ENCODE assay signal across 11 cellular contexts in the genomic region with DNA sequence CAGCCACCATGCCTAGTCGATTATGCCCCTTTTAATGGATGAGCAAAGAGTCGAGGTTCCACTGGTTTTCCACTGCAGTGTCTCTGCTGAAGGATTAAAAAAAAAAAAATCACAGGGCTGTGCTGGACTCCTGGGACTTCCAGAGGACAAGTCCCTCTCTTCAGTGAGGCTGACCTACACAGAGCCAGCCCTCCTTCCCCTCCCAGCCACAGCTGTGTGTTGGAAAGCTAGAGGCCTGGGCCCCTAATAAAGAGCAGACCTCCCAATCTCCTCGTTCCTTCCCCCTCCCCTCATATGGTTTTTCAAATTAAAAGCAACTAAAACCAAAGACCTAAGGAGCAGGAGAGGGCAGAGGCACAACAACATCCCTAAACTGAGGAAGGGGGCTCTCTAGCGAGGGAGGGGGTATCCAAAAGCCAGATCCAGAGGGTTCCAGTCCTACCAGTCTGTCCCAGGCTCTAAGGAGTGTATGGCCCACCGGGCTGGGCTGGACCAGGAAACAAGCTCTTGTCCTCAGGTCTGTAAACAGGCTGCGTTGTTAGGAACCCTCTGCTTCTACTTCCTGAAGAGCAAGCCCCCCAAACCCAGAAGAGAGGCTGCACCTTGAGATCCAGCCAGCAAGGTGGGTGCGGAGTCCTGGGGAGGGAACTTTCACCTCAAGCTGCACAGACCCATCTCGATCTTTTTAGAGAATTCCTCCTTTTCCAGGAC. TPM values are rescaled to one million over a fixed set of nuclear protein-coding genes. Genes with fewer than 3 reads are reported as not detected.
A peak's percentile ranks its signal among the peaks of the same experiment; 100 is the strongest.
DNase-seq lines count a peak whose midpoint lies in the region; ATAC-seq and TF ChIP-seq lines count a peak whose summit lies in the region.
"Had no signal": no experiment of that assay in that cellular context is flagged by ENCODE, and none has a peak within 500 bp of the region (broad histone marks: within the 10 kb centered on the region; RNA-seq: fewer than 3 reads in every experiment).

No MANE protein-coding gene starts in this region.

- intact Hi-C loops in activated B cell treated with CpG ODN at 0.5 μM for 24 hours (cut with micrococcal nuclease): no loop called here
- intact Hi-C loops in activated T-helper 1 cell treated with anti-CD3 and anti-CD28 coated beads, Interleukin-12 subunit alpha, Interleukin-12 subunit beta, Interleukin-2, Interleukin-4 antibody, amounts not matched to agents 30 ng/mL and 10 ng/mL and 1 ng/mL, durations not matched to agents 14 hours and 24 hours and 36 hours (cut with micrococcal nuclease): loop anchor here (5.0 kb wide), 1 partner anchor 432 kb away; the partner anchor contains the start of gene KIT

- H2BK5ac ChIP-seq in H9 (ENCODE audit: insufficient read length, low read length): no peak overlapping the region

- CTCF ChIA-PET in activated B cell treated with CpG ODN at 0.5 μM for 24 hours (lab: Charles Lee): interaction anchor here (1.4 kb wide), 1 partner anchor 9 kb away, joined by 6 read pairs; no protein-coding TSS in a partner anchor

- H3K56ac ChIP-seq in H9 (ENCODE audit: insufficient read length, low read depth, low read length): no peak overlapping the region

- no peak overlapping the region for H3K18ac ChIP-seq in H9 (ENCODE audit: insufficient read length, low read depth, low read length)

- H3K27me3 Mint-ChIP-seq in H9 (ENCODE audit: low read depth): peaks cover 100% of the 10 kb centered on the region
- peaks cover 70% of the 10 kb centered on the region for H3K27me3 Mint-ChIP-seq in activated B cell treated with CpG ODN at 0.5 μM for 24 hours
- peaks cover 70% of the 10 kb centered on the region for H3K27me3 Mint-ChIP-seq in activated T-helper 1 cell treated with anti-CD3 and anti-CD28 coated beads, Interleukin-12 subunit alpha, Interleukin-12 subunit beta, Interleukin-2, Interleukin-4 antibody, amounts not matched to agents 30 ng/mL and 10 ng/mL and 1 ng/mL, durations not matched to agents 14 hours and 24 hours and 36 hours (ENCODE audit: insufficient read depth)

- H3K36me3 ChIP-seq in iPS-20b (ENCODE audit: insufficient read depth, low read depth, low read length): no peaks in the 10 kb centered on the region

- no peak overlapping the region for H3K14ac ChIP-seq in H9 (ENCODE audit: insufficient read depth, low read length)

- H2BK15ac ChIP-seq in H9 (ENCODE audit: low read depth, low read length): no peak overlapping the region

- no peak overlapping the region for H3K23ac ChIP-seq in H9 (ENCODE audit: insufficient read length, low read depth, low read length)

- no peak overlapping the region for H3K27ac ChIP-seq in H9 (ENCODE audit: insufficient read length, low read depth, low read length)
- H3K27ac ChIP-seq in iPS-20b (ENCODE audit: low read length): no peak overlapping the region
- H3K27ac ChIP-seq in skin epidermis: peak overlapping the region in 14 of 21 experiments; percentile 24 to 77 (median 64)
- H3K27ac ChIP-seq: epithelial cell of prostate had no signal

- H2AK5ac ChIP-seq in H9 (ENCODE audit: insufficient read length, low read length): no peak overlapping the region

- H3K36me3 Mint-ChIP-seq in H9 (ENCODE audit: insufficient read depth in 1 of 3, low read depth in 3 of 3) (no peaks in the 10 kb centered on the region), activated B cell treated with CpG ODN at 0.5 μM for 24 hours (ENCODE audit: low read depth) (no peaks in the 10 kb centered on the region)
- peaks cover 2% of the 10 kb centered on the region for H3K36me3 Mint-ChIP-seq in activated T-helper 1 cell treated with anti-CD3 and anti-CD28 coated beads, Interleukin-12 subunit alpha, Interleukin-12 subunit beta, Interleukin-2, Interleukin-4 antibody, amounts not matched to agents 30 ng/mL and 10 ng/mL and 1 ng/mL, durations not matched to agents 14 hours and 24 hours and 36 hours (ENCODE audit: low read depth)

- WGBS in H9 (ENCODE audit: extremely low coverage, insufficient read length, low lambda C conversion rate): no CpG with 5 or more reads among the region's 8 CpGs

- POLR2A ChIA-PET in activated B cell treated with CpG ODN at 0.5 μM for 24 hours (lab: Charles Lee): no interaction called here

- H3K4ac ChIP-seq in H9 (ENCODE audit: low read depth, low read length): no peak overlapping the region

- H2BK12ac ChIP-seq in H9 (ENCODE audit: insufficient read length, low read depth, low read length): no peak overlapping the region

- H3K4me3 ChIP-seq in iPS-20b (ENCODE audit: low read length): peak overlapping the region; percentile 79
- H3K4me3 ChIP-seq in skin epidermis: peak overlapping the region in 1 of 7 experiments; percentile 40

- H3K9me3 ChIP-seq in H9 (ENCODE audit: control insufficient read depth, low read depth, low read length) (no peaks in the 10 kb centered on the region), iPS-20b (ENCODE audit: insufficient read depth, low read depth, low read length) (no peaks in the 10 kb centered on the region)

- no peaks in the 10 kb centered on the region for H3K79me1 ChIP-seq in H9 (ENCODE audit: insufficient read depth, low read depth, low read length, poor library complexity, severe bottlenecking)

- H3K4me2 ChIP-seq in H9 (ENCODE audit: insufficient read depth, insufficient read length, low read length): peak overlapping the region; percentile 89

- no peak for ATAC-seq in activated B cell treated with CpG ODN at 0.5 μM for 24 hours (ENCODE audit: low read depth)
- ATAC-seq in GM21367 (IDR thresholded peaks at IDR 0.05; ENCODE audit: unreplicated experiment): no peak

- no peaks in the 10 kb centered on the region for H4K20me1 ChIP-seq in H9 (ENCODE audit: control insufficient read depth, insufficient read depth, insufficient read length)

- peaks cover 29% of the 10 kb centered on the region for H3K23me2 ChIP-seq in H9 (ENCODE audit: insufficient read length, low read depth, low read length, poor library complexity, severe bottlenecking)

- H3K4me1 Mint-ChIP-seq in H9 (peaks cover 39 to 46% of the 10 kb centered on the region in 2 experiments), activated B cell treated with CpG ODN at 0.5 μM for 24 hours (peaks cover 41% of the 10 kb centered on the region)
- peaks cover 6% of the 10 kb centered on the region for H3K4me1 Mint-ChIP-seq in activated T-helper 1 cell treated with anti-CD3 and anti-CD28 coated beads, Interleukin-12 subunit alpha, Interleukin-12 subunit beta, Interleukin-2, Interleukin-4 antibody, amounts not matched to agents 30 ng/mL and 10 ng/mL and 1 ng/mL, durations not matched to agents 14 hours and 24 hours and 36 hours (ENCODE audit: low read depth)

- no peak overlapping the region for H2BK20ac ChIP-seq in H9 (ENCODE audit: low read depth, low read length, poor library complexity, severe bottlenecking)

- no peaks in the 10 kb centered on the region; the same call in 1 of the 2 replicates for H3K4me1 ChIP-seq in H9 (ENCODE audit: insufficient read depth, low read length)
- H3K4me1 ChIP-seq in iPS-20b (ENCODE audit: insufficient read depth, low read length): peaks cover 14% of the 10 kb centered on the region; the same call in 1 of the 2 replicates

- no peak overlapping the region for H4K91ac ChIP-seq in H9 (ENCODE audit: insufficient read length, low read depth, low read length)

- H4K8ac ChIP-seq in H9 (replicated peaks; ENCODE audit: insufficient read length, low read depth, low read length): no peak overlapping the region

- no peak overlapping the region for H3K9ac ChIP-seq in H9 (ENCODE audit: extremely low read depth, insufficient read length, low read length)
- no peak overlapping the region for H3K9ac ChIP-seq in iPS-20b (ENCODE audit: low read depth, low read length)

- no peaks in the 10 kb centered on the region for H3K79me2 ChIP-seq in H9 (ENCODE audit: insufficient read depth, low read length)

- no peak for TF ChIP-seq CTCF in H9 (conservative IDR thresholded peaks at IDR 0.05)
- no peak for TF ChIP-seq CTCF in activated B cell treated with CpG ODN at 0.5 μM for 24 hours (IDR thresholded peaks at IDR 0.05)

- peak overlapping the region; percentile 62 to 81 for H3K4me3 Mint-ChIP-seq in H9
- H3K4me3 Mint-ChIP-seq in activated B cell treated with CpG ODN at 0.5 μM for 24 hours: peak overlapping the region; percentile 1
- no peak overlapping the region for H3K4me3 Mint-ChIP-seq in activated T-helper 1 cell treated with anti-CD3 and anti-CD28 coated beads, Interleukin-12 subunit alpha, Interleukin-12 subunit beta, Interleukin-2, Interleukin-4 antibody, amounts not matched to agents 30 ng/mL and 10 ng/mL and 1 ng/mL, durations not matched to agents 14 hours and 24 hours and 36 hours

- peaks cover 60% of the 10 kb centered on the region for H3K27me3 ChIP-seq in H9 (ENCODE audit: insufficient read depth, low read length)
- peaks cover 95% of the 10 kb centered on the region for H3K27me3 ChIP-seq in iPS-20b (ENCODE audit: insufficient read depth, low read length)

- H3K27ac Mint-ChIP-seq in H9 (no peak overlapping the region), activated B cell treated with CpG ODN at 0.5 μM for 24 hours (no peak overlapping the region)
- no peak overlapping the region for H3K27ac Mint-ChIP-seq in activated T-helper 1 cell treated with anti-CD3 and anti-CD28 coated beads, Interleukin-12 subunit alpha, Interleukin-12 subunit beta, Interleukin-2, Interleukin-4 antibody, amounts not matched to agents 30 ng/mL and 10 ng/mL and 1 ng/mL, durations not matched to agents 14 hours and 24 hours and 36 hours
- H3K27ac Mint-ChIP-seq: T-helper 1 cell treated with Interleukin-12 subunit alpha and Interleukin-12 subunit beta and Interleukin-4 antibody, amounts not matched to agents 30 μg/mL and 1 μg/mL, for 36 hours had no signal

- H3T11ph ChIP-seq in H9 (ENCODE audit: low read length): no peak overlapping the region

- peaks cover 0 to 6% of the 10 kb centered on the region in 2 experiments; a peak in 2 of 5 replicates for H3K9me3 Mint-ChIP-seq in H9
- no peaks in the 10 kb centered on the region for H3K9me3 Mint-ChIP-seq in activated B cell treated with CpG ODN at 0.5 μM for 24 hours
- H3K9me3 Mint-ChIP-seq in activated T-helper 1 cell treated with anti-CD3 and anti-CD28 coated beads, Interleukin-12 subunit alpha, Interleukin-12 subunit beta, Interleukin-2, Interleukin-4 antibody, amounts not matched to agents 30 ng/mL and 10 ng/mL and 1 ng/mL, durations not matched to agents 14 hours and 24 hours and 36 hours: no peaks in the 10 kb centered on the region
- H3K9me3 Mint-ChIP-seq: T-helper 1 cell treated with Interleukin-12 subunit alpha and Interleukin-12 subunit beta and Interleukin-4 antibody, amounts not matched to agents 30 μg/mL and 1 μg/mL, for 36 hours had no signal

- H4K5ac ChIP-seq in H9 (ENCODE audit: insufficient read length, low read depth, low read length): no peak overlapping the region

- H2BK120ac ChIP-seq in H9 (ENCODE audit: low read depth, low read length, poor library complexity, severe bottlenecking): no peak overlapping the region

- no peak for DNase-seq in H9
- no peak for DNase-seq in activated B cell treated with CpG ODN at 0.5 μM for 24 hours
- no peak for DNase-seq in activated CD8-positive, alpha-beta memory T cell treated with anti-CD3 and anti-CD28 coated beads, Interleukin-2, amount 50 U/mL, for 48 hours
- DNase-seq in activated T-helper 1 cell treated with anti-CD3 and anti-CD28 coated beads, Interleukin-12 subunit alpha, Interleukin-12 subunit beta, Interleukin-2, Interleukin-4 antibody, amounts not matched to agents 30 ng/mL and 10 ng/mL and 1 ng/mL, durations not matched to agents 14 hours and 24 hours and 36 hours (ENCODE audit: low spot score): no peak
- DNase-seq: NCI-H146; NK-92 treated with Interleukin-12 subunit alpha and Interleukin-12 subunit beta, amount 100 ng/mL, for 24 hours had no signal

- no peak overlapping the region for H2AFZ ChIP-seq in H9 (ENCODE audit: low read length)

RNA-seq across cellular contexts. Expression of gene PDGFRA, which starts 4.0 kb away (rescaled TPM):
- total RNA-seq in H9 (2021): 6.6 and 6.8 TPM in 2 replicates
- not detected in 2 replicates for total RNA-seq in activated B cell treated with CpG ODN at 0.5 μM for 24 hours
- total RNA-seq in activated T-helper 1 cell treated with anti-CD3 and anti-CD28 coated beads, Interleukin-12 subunit alpha, Interleukin-12 subunit beta, Interleukin-2, Interleukin-4 antibody, amounts not matched to agents 30 ng/mL and 10 ng/mL and 1 ng/mL, durations not matched to agents 14 hours and 24 hours and 36 hours: 0.24 and 0.47 TPM in 2 replicates

Comparison
In these comparisons a context has a peak if more than half of its experiments do, and no peak if none do; other contexts are left out.
1. H3K27ac ChIP-seq: peak in skin epidermis (14 of 21); none in H9 (single experiment) and iPS-20b (single experiment).